9 cellular contexts compared by ENCODE assay signal in the genomic region with DNA sequence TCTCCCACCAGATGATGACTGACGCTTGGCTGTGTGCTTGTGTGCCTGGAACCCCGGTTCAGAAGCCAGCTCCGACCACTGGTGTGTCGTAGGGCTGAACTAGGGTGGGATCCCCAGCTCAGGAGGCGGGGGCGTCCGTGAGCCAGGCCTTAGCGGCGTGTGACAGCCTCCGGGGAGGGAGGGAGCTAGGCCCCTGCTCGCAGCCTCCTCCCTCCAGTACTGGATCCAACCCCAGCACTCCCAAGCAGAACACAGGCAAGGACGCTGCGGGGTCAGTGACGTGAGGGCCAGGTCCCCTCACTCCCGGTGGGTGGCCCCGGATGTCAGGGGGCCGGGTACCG. TPM values are rescaled to one million over a fixed set of nuclear protein-coding genes. Genes with fewer than 3 reads are reported as not detected.
A peak's percentile ranks its signal among the peaks of the same experiment; 100 is the strongest.
DNase-seq lines count a peak whose midpoint lies in the region; ATAC-seq and TF ChIP-seq lines count a peak whose summit lies in the region.
"Had no signal": no experiment of that assay in that cellular context is flagged by ENCODE, and none has a peak within 500 bp of the region (broad histone marks: within the 10 kb centered on the region; RNA-seq: fewer than 3 reads in every experiment).

No MANE protein-coding gene starts in this region.

- no peak for TF ChIP-seq CTCF in CD8-positive, alpha-beta T cell (IDR thresholded peaks at IDR 0.05)
- no peak for TF ChIP-seq CTCF in Panc1 (IDR thresholded peaks at IDR 0.05)

- CTCF ChIA-PET in CD8-positive, alpha-beta T cell (lab: Charles Lee) = interaction anchor here (1.0 to 1.2 kb wide), 4 partner anchors 16 to 185 kb away, joined by 3 to 6 read pairs (median 4); a partner anchor contains a TSS
- CTCF ChIA-PET in Panc1 (lab: Charles Lee) = interaction anchor here (0.6 to 1.4 kb wide), 2 partner anchors 12 to 41 kb away, joined by 5 to 7 read pairs; no protein-coding TSS in a partner anchor

- H3K9me3 ChIP-seq in CD8-positive, alpha-beta T cell (ENCODE audit: low read length) = no peaks in the 10 kb centered on the region
- H3K9me3 ChIP-seq in Panc1 (ENCODE audit: control insufficient read depth, insufficient read depth, low read depth, low read length) = no peaks in the 10 kb centered on the region
- H3K9me3 ChIP-seq in mononuclear cell (ENCODE audit: low read depth, low read length) = no peaks in the 10 kb centered on the region
- no peaks in the 10 kb centered on the region for H3K9me3 ChIP-seq in aorta (ENCODE audit: control insufficient read depth, low read length)

- no peaks in the 10 kb centered on the region for H3K27me3 ChIP-seq in CD8-positive, alpha-beta T cell (ENCODE audit: insufficient read depth, low read length)
- H3K27me3 ChIP-seq in Panc1 (ENCODE audit: control insufficient read depth, insufficient read depth, low read length) (no peaks in the 10 kb centered on the region), mononuclear cell (ENCODE audit: insufficient read depth, low read length) (no peaks in the 10 kb centered on the region), aorta (ENCODE audit: control insufficient read depth in 1 of 2, insufficient read depth in 2 of 2, low read length in 1 of 2) (no peaks in the 10 kb centered on the region)

- peaks cover 17% of the 10 kb centered on the region for H3K4me1 ChIP-seq in CD8-positive, alpha-beta T cell (ENCODE audit: insufficient read depth, low read length)
- H3K4me1 ChIP-seq in Panc1 (ENCODE audit: control insufficient read depth, insufficient read depth, low read length) = peaks cover 13% of the 10 kb centered on the region; the same call in 1 of the 2 replicates
- H3K4me1 ChIP-seq in mononuclear cell (ENCODE audit: insufficient read depth, low read length) = peaks cover 20% of the 10 kb centered on the region
- H3K4me1 ChIP-seq in aorta (ENCODE audit: control insufficient read depth in 1 of 2, insufficient read depth in 2 of 2, low read length in 2 of 2) = no peaks in the 10 kb centered on the region

- no peaks in the 10 kb centered on the region for H3K36me3 ChIP-seq in CD8-positive, alpha-beta T cell (ENCODE audit: insufficient read depth, low read length)
- H3K36me3 ChIP-seq in Panc1 (ENCODE audit: control insufficient read depth, insufficient read depth, low read length) (no peaks in the 10 kb centered on the region; the same call in 1 of the 2 replicates), aorta (ENCODE audit: control insufficient read depth in 1 of 2, insufficient read depth in 2 of 2, low read length in 1 of 2) (no peaks in the 10 kb centered on the region)

- H3K36me3 Mint-ChIP-seq in CD8-positive, alpha-beta T cell = peaks cover 17% of the 10 kb centered on the region

- no TSS peak for BruUV-seq in Panc1 (replicated peaks; lab: Mats Ljungman, UMichigan)

- H3K27me3 Mint-ChIP-seq in CD8-positive, alpha-beta T cell (ENCODE audit: low read depth) = no peaks in the 10 kb centered on the region

- H3K4me1 Mint-ChIP-seq in CD8-positive, alpha-beta T cell (ENCODE audit: low read depth) = peaks cover 20% of the 10 kb centered on the region

- H3K4me3 Mint-ChIP-seq in CD8-positive, alpha-beta T cell = peak overlapping the region; percentile 92

- POLR2A ChIA-PET in CD8-positive, alpha-beta T cell (lab: Charles Lee) = interaction anchor here (0.5 to 3.7 kb wide), 17 partner anchors 9 to 955 kb away, joined by 3 to 37 read pairs (median 4); a partner anchor contains a TSS
- POLR2A ChIA-PET in Panc1 (lab: Charles Lee) = interaction anchor here (0.6 to 1.1 kb wide), 5 partner anchors 15 to 1645 kb away, joined by 3 to 11 read pairs (median 6); no protein-coding TSS in a partner anchor

- ATAC-seq in CD8-positive, alpha-beta T cell = peak; percentile 6
- ATAC-seq in GM21529 (IDR thresholded peaks at IDR 0.05; ENCODE audit: unreplicated experiment) (peak; percentile 26), Panc1 (peak; percentile 62), aorta (ENCODE audit: low FRiP score) (peak; percentile 53)

- peak overlapping the region; percentile 88 for H3K27ac Mint-ChIP-seq in CD8-positive, alpha-beta T cell

- peak overlapping the region; percentile 98 for H3K4me3 ChIP-seq in CD8-positive, alpha-beta T cell (ENCODE audit: low read depth, low read length)
- H3K4me3 ChIP-seq in Panc1 (ENCODE audit: low read depth in 2 of 2, low read length in 2 of 2) (peak overlapping the region; percentile 75 to 79), mononuclear cell (ENCODE audit: low read length) (peak overlapping the region; percentile 67), aorta (ENCODE audit: low read length in 2 of 2) (peak overlapping the region; percentile 48 to 67)

- H3K27ac ChIP-seq in CD8-positive, alpha-beta T cell (ENCODE audit: low read depth, low read length) = peak overlapping the region; percentile 75
- H3K27ac ChIP-seq in Panc1 (ENCODE audit: low read length) (peak overlapping the region; percentile 85), aorta (ENCODE audit: low read depth in 1 of 2, low read length in 2 of 2) (peak overlapping the region in 1 of 2 donors; percentile 18)

- peak in 4 of 7 experiments; percentile 1 to 50 (median 28) for DNase-seq in CD8-positive, alpha-beta T cell
- no peak for DNase-seq in Panc1 (ENCODE audit: low read depth, low spot score)
- DNase-seq in effector CD8-positive, alpha-beta T cell (lab: John Stamatoyannopoulos, UW) = peak; percentile 44
- DNase-seq in aorta = peak in 1 of 2 donors; percentile 66
- no peak for DNase-seq in NOMO-1 treated with DMSO at 0.1 percent for 48 hours (lab: John Stamatoyannopoulos, UW; ENCODE audit: unreplicated experiment)
- DNase-seq in mucosa of gallbladder (ENCODE audit: low spot score) = no peak

- no peaks in the 10 kb centered on the region for H3K9me3 Mint-ChIP-seq in CD8-positive, alpha-beta T cell

- in situ Hi-C loops in Panc1 (cut with HindIII; ENCODE audit: low pct_unique_long_range_greater_than_20kb, low sequenced_read_pairs) = no loop called here

- WGBS in aorta, 2 donors = 1 to 2% methylated on average over 16 to 18 of the region's 18 CpGs

- intact Hi-C loops in CD8-positive, alpha-beta T cell (cut with DNase I, micrococcal nuclease) = loop anchor here (1.0 kb wide), 3 partner anchors 32 to 770 kb away; a partner anchor contains a TSS
- intact Hi-C loops in Panc1 (cut with micrococcal nuclease; ENCODE audit: unreplicated experiment) (no loop called here), aorta (cut with DNase I) (no loop called here)

RNA-seq across cellular contexts. Expression of a gene that starts 0.4 kb away (rescaled TPM):
- 10 to 100 TPM; 19.1 to 22.4 TPM for total RNA-seq in CD8-positive, alpha-beta T cell
- total RNA-seq in Panc1 (2021; ENCODE audit: unreplicated experiment) = 30.5 TPM
- polyA plus RNA-seq in Panc1 (2012; ENCODE audit: insufficient read length) = 32.9 TPM
- 7.1 TPM for total RNA-seq in mononuclear cell
- 10 to 100 TPM; 23.8 to 25.2 TPM for total RNA-seq in aorta
- polyA plus RNA-seq in aorta = 100 to 1,000 TPM in 1 of 2 donors, 10 to 100 TPM in 1; 43.6 to 101 TPM
- 80.4 TPM for total RNA-seq in mucosa of gallbladder

RNA-seq across cellular contexts. Expression of a gene that starts 28.4 kb away (rescaled TPM):
- not detected for total RNA-seq in CD8-positive, alpha-beta T cell
- total RNA-seq in Panc1 (2021; ENCODE audit: unreplicated experiment) (1.5 TPM), mononuclear cell (not detected), aorta (10 to 100 TPM; 28.2 to 76.9 TPM), mucosa of gallbladder (3.7 TPM)
- polyA plus RNA-seq in Panc1 (2012; ENCODE audit: insufficient read length) = 1.6 TPM
- 100 to 1,000 TPM in 1 of 2 donors, 10 to 100 TPM in 1; 19.2 to 129 TPM for polyA plus RNA-seq in aorta
- total RNA-seq: SK-MEL-5 had no signal

RNA-seq across cellular contexts. Expression of a gene that starts 31.6 kb away (rescaled TPM):
- total RNA-seq in CD8-positive, alpha-beta T cell = 10 to 100 TPM; 12.0 to 12.6 TPM
- total RNA-seq in Panc1 (2021; ENCODE audit: unreplicated experiment) (33.5 TPM), mononuclear cell (12.8 TPM), aorta (10 to 100 TPM; 21.1 to 21.5 TPM), mucosa of gallbladder (39.4 TPM)
- 14.9 TPM for polyA plus RNA-seq in Panc1 (2012; ENCODE audit: insufficient read length)
- 10 to 100 TPM in 1 of 2 donors, 1 to 10 TPM in 1; 6.4 to 11.9 TPM for polyA plus RNA-seq in aorta

RNA-seq across cellular contexts. Expression of a gene that starts 31.9 kb away (rescaled TPM):
- 100 to 1,000 TPM; 202 to 205 TPM for total RNA-seq in CD8-positive, alpha-beta T cell
- total RNA-seq in Panc1 (2021; ENCODE audit: unreplicated experiment) (287 TPM), mononuclear cell (210 TPM), aorta (100 to 1,000 TPM; 131 to 132 TPM), mucosa of gallbladder (170 TPM)
- polyA plus RNA-seq in Panc1 (2012; ENCODE audit: insufficient read length) = 246 TPM
- polyA plus RNA-seq in aorta = 100 to 1,000 TPM in 1 of 2 donors, 10 to 100 TPM in 1; 93.7 to 124 TPM

RNA-seq across cellular contexts. Expression of a gene that starts 45.0 kb away (rescaled TPM):
- total RNA-seq in CD8-positive, alpha-beta T cell = 10 to 100 TPM; 11.2 to 11.7 TPM
- 46.6 TPM for total RNA-seq in Panc1 (2021; ENCODE audit: unreplicated experiment)
- 52.3 TPM for polyA plus RNA-seq in Panc1 (2012; ENCODE audit: insufficient read length)
- total RNA-seq in mononuclear cell = 5.9 TPM
- total RNA-seq in aorta = 10 to 100 TPM; 25.3 to 29.2 TPM
- 10 to 100 TPM in 1 of 2 donors, 1 to 10 TPM in 1; 9.4 to 21.0 TPM for polyA plus RNA-seq in aorta
- 26.0 TPM for total RNA-seq in mucosa of gallbladder

Comparison
In these comparisons a context has a peak if more than half of its experiments do, and no peak if none do; other contexts are left out.
1. ATAC-seq: peak in every context shown above with its lines; median percentile 62 in Panc1; 53 in aorta; 26 in GM21529; 6 in CD8-positive, alpha-beta T cell.
2. DNase-seq: peak in CD8-positive, alpha-beta T cell (4 of 7) and effector CD8-positive, alpha-beta T cell (single experiment); none in Panc1 (single experiment), NOMO-1 treated with DMSO at 0.1 percent for 48 hours (single experiment) and mucosa of gallbladder (single experiment).
3. intact Hi-C loops: an anchor here in CD8-positive, alpha-beta T cell (1.0 kb wide); none called in Panc1 and aorta.
4. Peak in every context shown above with its lines, with median percentiles within 50 percentile points of each other: H3K4me3 ChIP-seq.